Comparison of ENCODE assay signal across 8 cellular contexts in the genomic region with DNA sequence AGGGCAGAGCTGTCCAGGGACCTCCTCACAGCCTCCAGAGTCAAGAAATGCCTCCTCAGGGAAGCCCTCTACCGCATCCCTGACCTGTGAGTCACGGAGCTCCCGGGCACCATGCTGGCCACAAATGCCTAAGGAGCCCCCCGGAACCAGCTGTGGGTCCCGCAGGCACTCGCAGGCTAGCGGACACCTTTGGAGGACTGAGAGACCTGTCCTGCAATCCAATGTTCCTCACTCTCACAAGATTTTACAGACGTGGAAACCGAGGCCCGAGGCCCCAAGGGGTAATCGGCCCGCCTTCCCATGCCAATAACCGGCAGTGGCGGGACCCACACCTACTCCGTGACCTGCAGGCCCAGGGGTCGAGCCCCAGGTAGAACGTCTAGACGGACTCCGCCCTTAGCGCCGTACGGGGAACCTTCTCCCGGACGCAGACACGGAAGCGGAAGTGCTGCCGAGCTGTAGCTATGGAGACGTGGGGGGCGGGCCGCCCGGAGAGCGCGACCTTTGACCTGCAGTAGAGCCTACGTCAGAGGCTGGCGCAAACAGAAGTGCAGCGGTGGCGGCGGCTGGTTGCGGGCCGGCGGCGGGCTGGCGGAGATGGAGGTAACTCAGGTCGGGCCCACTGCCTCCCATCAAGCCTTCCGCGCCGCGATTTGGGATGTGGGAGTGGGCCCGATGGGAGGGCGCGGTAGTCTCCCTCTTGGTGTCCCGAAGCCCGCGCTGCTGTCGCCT. TPM values are rescaled to one million over a fixed set of nuclear protein-coding genes. Genes with fewer than 3 reads are reported as not detected.
DNase-seq lines count a peak whose midpoint lies in the region; ATAC-seq, FAIRE-seq and TF ChIP-seq lines count a peak whose summit lies in the region.

A gene with protein sequence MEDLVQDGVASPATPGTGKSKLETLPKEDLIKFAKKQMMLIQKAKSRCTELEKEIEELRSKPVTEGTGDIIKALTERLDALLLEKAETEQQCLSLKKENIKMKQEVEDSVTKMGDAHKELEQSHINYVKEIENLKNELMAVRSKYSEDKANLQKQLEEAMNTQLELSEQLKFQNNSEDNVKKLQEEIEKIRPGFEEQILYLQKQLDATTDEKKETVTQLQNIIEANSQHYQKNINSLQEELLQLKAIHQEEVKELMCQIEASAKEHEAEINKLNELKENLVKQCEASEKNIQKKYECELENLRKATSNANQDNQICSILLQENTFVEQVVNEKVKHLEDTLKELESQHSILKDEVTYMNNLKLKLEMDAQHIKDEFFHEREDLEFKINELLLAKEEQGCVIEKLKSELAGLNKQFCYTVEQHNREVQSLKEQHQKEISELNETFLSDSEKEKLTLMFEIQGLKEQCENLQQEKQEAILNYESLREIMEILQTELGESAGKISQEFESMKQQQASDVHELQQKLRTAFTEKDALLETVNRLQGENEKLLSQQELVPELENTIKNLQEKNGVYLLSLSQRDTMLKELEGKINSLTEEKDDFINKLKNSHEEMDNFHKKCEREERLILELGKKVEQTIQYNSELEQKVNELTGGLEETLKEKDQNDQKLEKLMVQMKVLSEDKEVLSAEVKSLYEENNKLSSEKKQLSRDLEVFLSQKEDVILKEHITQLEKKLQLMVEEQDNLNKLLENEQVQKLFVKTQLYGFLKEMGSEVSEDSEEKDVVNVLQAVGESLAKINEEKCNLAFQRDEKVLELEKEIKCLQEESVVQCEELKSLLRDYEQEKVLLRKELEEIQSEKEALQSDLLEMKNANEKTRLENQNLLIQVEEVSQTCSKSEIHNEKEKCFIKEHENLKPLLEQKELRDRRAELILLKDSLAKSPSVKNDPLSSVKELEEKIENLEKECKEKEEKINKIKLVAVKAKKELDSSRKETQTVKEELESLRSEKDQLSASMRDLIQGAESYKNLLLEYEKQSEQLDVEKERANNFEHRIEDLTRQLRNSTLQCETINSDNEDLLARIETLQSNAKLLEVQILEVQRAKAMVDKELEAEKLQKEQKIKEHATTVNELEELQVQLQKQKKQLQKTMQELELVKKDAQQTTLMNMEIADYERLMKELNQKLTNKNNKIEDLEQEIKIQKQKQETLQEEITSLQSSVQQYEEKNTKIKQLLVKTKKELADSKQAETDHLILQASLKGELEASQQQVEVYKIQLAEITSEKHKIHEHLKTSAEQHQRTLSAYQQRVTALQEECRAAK (N-terminal part only) (plus strand): TSS at position 529 of the 732 bp plus-strand sequence. CDS start 69 bp downstream, at position 598.

- H3K9ac ChIP-seq in parathyroid adenoma = peak within 1 kb of the TSS; percentile 77

- H3K9me3 ChIP-seq in cardiac muscle cell (ENCODE audit: low read depth) (no peaks in the 10 kb centered on the region), parathyroid adenoma (ENCODE audit: control insufficient read depth, low read length) (no peaks in the 10 kb centered on the region), tibial artery (no peaks in the 10 kb centered on the region)

- peaks cover 6% of the 10 kb centered on the region for H3K4me1 ChIP-seq in cardiac muscle cell (ENCODE audit: low read depth)
- H3K4me1 ChIP-seq in parathyroid adenoma = peaks cover 4% of the 10 kb centered on the region
- peaks cover 0 to 15% (median 9%) of the 10 kb centered on the region in 4 donors for H3K4me1 ChIP-seq in tibial artery

- FAIRE-seq in GM12891 (lab: Jason Lieb, UNC) = peak; percentile 97

- peak within 1 kb of the TSS; percentile 95 for H3K4me3 Mint-ChIP-seq in activated naive CD8-positive, alpha-beta T cell treated with anti-CD3 and anti-CD28 coated beads, Interleukin-2, amount 10 ng/mL, durations not matched to agents 7 days and 5 days

- H3K36me3 Mint-ChIP-seq in activated naive CD8-positive, alpha-beta T cell treated with anti-CD3 and anti-CD28 coated beads, Interleukin-2, amount 10 ng/mL, durations not matched to agents 7 days and 5 days = peaks cover 30% of the 10 kb centered on the region

- intact Hi-C loops in tibial artery (cut with DNase I; ENCODE audit: low total_unique reads) = no loop called here

- POLR2A ChIA-PET in activated naive CD8-positive, alpha-beta T cell treated with anti-CD3 and anti-CD28 coated beads, Interleukin-2, amount 10 ng/mL, durations not matched to agents 7 days and 5 days (lab: Charles Lee) = interaction anchor here (0.7 to 1.6 kb wide), 9 partner anchors 9 to 337 kb away, joined by 3 to 6 read pairs (median 4); a partner anchor contains a TSS

- peaks cover 20% of the 10 kb centered on the region for H3K4me1 Mint-ChIP-seq in activated naive CD8-positive, alpha-beta T cell treated with anti-CD3 and anti-CD28 coated beads, Interleukin-2, amount 10 ng/mL, durations not matched to agents 7 days and 5 days

- peak; percentile 73 for DNase-seq in GM12891 (ENCODE audit: insufficient read length, low spot score)
- DNase-seq in NCI-H1417 treated with DMSO at 0.1 percent for 48 hours (lab: John Stamatoyannopoulos, UW) = peak; percentile 84
- peak; percentile 85 to 96 for DNase-seq in SW 1271 (lab: John Stamatoyannopoulos, UW)
- peak; percentile 96 for DNase-seq in activated naive CD8-positive, alpha-beta T cell treated with anti-CD3 and anti-CD28 coated beads, Interleukin-2, amount 10 ng/mL, durations not matched to agents 7 days and 5 days
- DNase-seq in cardiac muscle cell (ENCODE audit: low read depth in 1 of 2, low spot score in 1 of 2) = peak; percentile 94 to 96
- DNase-seq in tibial artery = peak; percentile 94 to 97

- TF ChIP-seq CTCF in cardiac muscle cell (IDR thresholded peaks at IDR 0.05; ENCODE audit: low read depth, low read length) (no peak), parathyroid adenoma (IDR thresholded peaks at IDR 0.05) (no peak), tibial artery (IDR thresholded peaks at IDR 0.05) (no peak)

- H3K27ac Mint-ChIP-seq in activated naive CD8-positive, alpha-beta T cell treated with anti-CD3 and anti-CD28 coated beads, Interleukin-2, amount 10 ng/mL, durations not matched to agents 7 days and 5 days = peak within 1 kb of the TSS; percentile 95

- H3K79me2 ChIP-seq in parathyroid adenoma = peaks cover 4% of the 10 kb centered on the region

- ATAC-seq in HG02798 (IDR thresholded peaks at IDR 0.05; ENCODE audit: poor library complexity, unreplicated experiment) = peak; percentile 99
- ATAC-seq in activated naive CD8-positive, alpha-beta T cell treated with anti-CD3 and anti-CD28 coated beads, Interleukin-2, amount 10 ng/mL, durations not matched to agents 7 days and 5 days (ENCODE audit: low read depth) = peak; percentile 91

- H3K4me2 ChIP-seq in parathyroid adenoma (ENCODE audit: low read length) = peak within 1 kb of the TSS; percentile 74

- H3K27me3 Mint-ChIP-seq in activated naive CD8-positive, alpha-beta T cell treated with anti-CD3 and anti-CD28 coated beads, Interleukin-2, amount 10 ng/mL, durations not matched to agents 7 days and 5 days = no peaks in the 10 kb centered on the region

- H3K4me3 ChIP-seq in cardiac muscle cell (peak within 1 kb of the TSS; percentile 63), parathyroid adenoma (ENCODE audit: low read depth, low read length) (peak within 1 kb of the TSS; percentile 90), tibial artery (peak within 1 kb of the TSS; percentile 79 to 83)

- H3K36me3 ChIP-seq in cardiac muscle cell (peaks cover 19% of the 10 kb centered on the region), parathyroid adenoma (ENCODE audit: control insufficient read depth, insufficient read depth, low read length) (no peaks in the 10 kb centered on the region), tibial artery (peaks cover 12 to 22% (median 12%) of the 10 kb centered on the region in 3 donors)

- no peaks in the 10 kb centered on the region for H3K27me3 ChIP-seq in cardiac muscle cell
- no peaks in the 10 kb centered on the region for H3K27me3 ChIP-seq in parathyroid adenoma (ENCODE audit: control insufficient read depth, insufficient read depth, low read length)
- H3K27me3 ChIP-seq in tibial artery = no peaks in the 10 kb centered on the region

- peak; percentile 80 for TF ChIP-seq POLR2A in GM12891 (IDR thresholded peaks at IDR 0.05; ENCODE audit: low read depth, low read length)

- peaks cover 5% of the 10 kb centered on the region for H3K9me3 Mint-ChIP-seq in activated naive CD8-positive, alpha-beta T cell treated with anti-CD3 and anti-CD28 coated beads, Interleukin-2, amount 10 ng/mL, durations not matched to agents 7 days and 5 days

- peak within 1 kb of the TSS; percentile 100 for H2AFZ ChIP-seq in parathyroid adenoma

- H3K27ac ChIP-seq in cardiac muscle cell (peak within 1 kb of the TSS; percentile 81), parathyroid adenoma (peak within 1 kb of the TSS; percentile 91), tibial artery (peak within 1 kb of the TSS; percentile 81 to 88)

TF ChIP-seq in GM12891, 5 proteins besides CTCF, POLR2A, EP300 and RAD21:
- TF ChIP-seq SPI1 (IDR thresholded peaks at IDR 0.05; ENCODE audit: low read depth, low read length) (peak; percentile 88), TAF1 (IDR thresholded peaks at IDR 0.05; ENCODE audit: low read depth, low read length) (no peak), POLR2AphosphoS5 (IDR thresholded peaks at IDR 0.05; ENCODE audit: low read depth, low read length) (peak; percentile 65; the same call in 1 of the 2 replicates)

RNA-seq across cellular contexts. Expression of the gene that starts here (rescaled TPM):
- polyA plus RNA-seq in GM12891 (2012; ENCODE audit: low read depth, missing spikeins) = 11.8 TPM
- 10 to 100 TPM; 85.7 to 92.2 TPM for total RNA-seq in activated naive CD8-positive, alpha-beta T cell treated with anti-CD3 and anti-CD28 coated beads, Interleukin-2, amount 10 ng/mL, durations not matched to agents 7 days and 5 days
- 6.6 and 16.1 TPM in 2 replicates for total RNA-seq in cardiac muscle cell
- polyA plus RNA-seq in cardiac muscle cell = 25.1 and 46.5 TPM in 2 replicates

Comparison
In these comparisons a context has a peak if more than half of its experiments do, and no peak if none do; other contexts are left out.
1. Peak in every context shown above with its lines: DNase-seq, ATAC-seq, H3K4me3 ChIP-seq and H3K27ac ChIP-seq.